ENCODE assay signal across 2 cellular contexts in the genomic region with DNA sequence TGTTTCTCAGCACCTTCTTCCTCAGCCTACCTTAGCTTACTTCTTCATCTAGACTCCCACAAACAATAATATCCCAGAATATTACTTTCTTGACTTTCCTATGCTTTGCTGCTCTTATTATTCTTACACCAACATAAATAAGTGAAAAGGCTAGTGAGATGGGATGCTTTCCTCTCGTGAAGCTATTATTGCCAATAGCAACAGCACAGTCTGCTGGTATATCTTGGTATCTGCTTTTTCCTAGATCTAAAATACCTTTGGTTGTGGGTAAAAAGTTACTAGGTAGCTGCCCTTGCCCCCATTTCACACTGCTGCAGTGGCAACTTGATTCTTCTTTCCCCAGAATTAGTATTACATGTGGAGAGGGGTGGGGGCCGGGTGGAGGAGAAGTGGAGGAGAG.
TF ChIP-seq lines count a peak whose summit lies in the region.

No MANE protein-coding gene starts in this region.

TF ChIP-seq in GM12878, 131 proteins besides CTCF, POLR2A, EP300 and RAD21:
- TF ChIP-seq, protein P1, sequence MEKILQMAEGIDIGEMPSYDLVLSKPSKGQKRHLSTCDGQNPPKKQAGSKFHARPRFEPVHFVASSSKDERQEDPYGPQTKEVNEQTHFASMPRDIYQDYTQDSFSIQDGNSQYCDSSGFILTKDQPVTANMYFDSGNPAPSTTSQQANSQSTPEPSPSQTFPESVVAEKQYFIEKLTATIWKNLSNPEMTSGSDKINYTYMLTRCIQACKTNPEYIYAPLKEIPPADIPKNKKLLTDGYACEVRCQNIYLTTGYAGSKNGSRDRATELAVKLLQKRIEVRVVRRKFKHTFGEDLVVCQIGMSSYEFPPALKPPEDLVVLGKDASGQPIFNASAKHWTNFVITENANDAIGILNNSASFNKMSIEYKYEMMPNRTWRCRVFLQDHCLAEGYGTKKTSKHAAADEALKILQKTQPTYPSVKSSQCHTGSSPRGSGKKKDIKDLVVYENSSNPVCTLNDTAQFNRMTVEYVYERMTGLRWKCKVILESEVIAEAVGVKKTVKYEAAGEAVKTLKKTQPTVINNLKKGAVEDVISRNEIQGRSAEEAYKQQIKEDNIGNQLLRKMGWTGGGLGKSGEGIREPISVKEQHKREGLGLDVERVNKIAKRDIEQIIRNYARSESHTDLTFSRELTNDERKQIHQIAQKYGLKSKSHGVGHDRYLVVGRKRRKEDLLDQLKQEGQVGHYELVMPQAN (conservative IDR thresholded peaks at IDR 0.05), result no peak
- TF ChIP-seq CBX5 (IDR thresholded peaks at IDR 0.05; ENCODE audit: low read depth) (no peak), TARDBP (IDR thresholded peaks at IDR 0.05; ENCODE audit: borderline replicate concordance) (no peak), JUND (IDR thresholded peaks at IDR 0.05; ENCODE audit: low read depth, low read length) (no peak), FOXK2 (IDR thresholded peaks at IDR 0.05) (no peak), FOXM1 (IDR thresholded peaks at IDR 0.05; ENCODE audit: low read depth, low read length) (no peak), HDAC6 (IDR thresholded peaks at IDR 0.05; ENCODE audit: unreplicated experiment) (no peak), RB1 (IDR thresholded peaks at IDR 0.05; ENCODE audit: borderline replicate concordance) (no peak), ZNF384 (IDR thresholded peaks at IDR 0.05; ENCODE audit: borderline replicate concordance, low read depth, low read length) (no peak), MXI1 (IDR thresholded peaks at IDR 0.05; ENCODE audit: low read depth, low read length) (no peak)
- TF ChIP-seq, protein P2, sequence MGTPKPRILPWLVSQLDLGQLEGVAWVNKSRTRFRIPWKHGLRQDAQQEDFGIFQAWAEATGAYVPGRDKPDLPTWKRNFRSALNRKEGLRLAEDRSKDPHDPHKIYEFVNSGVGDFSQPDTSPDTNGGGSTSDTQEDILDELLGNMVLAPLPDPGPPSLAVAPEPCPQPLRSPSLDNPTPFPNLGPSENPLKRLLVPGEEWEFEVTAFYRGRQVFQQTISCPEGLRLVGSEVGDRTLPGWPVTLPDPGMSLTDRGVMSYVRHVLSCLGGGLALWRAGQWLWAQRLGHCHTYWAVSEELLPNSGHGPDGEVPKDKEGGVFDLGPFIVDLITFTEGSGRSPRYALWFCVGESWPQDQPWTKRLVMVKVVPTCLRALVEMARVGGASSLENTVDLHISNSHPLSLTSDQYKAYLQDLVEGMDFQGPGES (IDR thresholded peaks at IDR 0.05), result no peak
TF ChIP-seq in GM12878: peak in this region for 0.

TF ChIP-seq in neural cell, 6 proteins besides CTCF, POLR2A, EP300 and RAD21:
- TF ChIP-seq POLR2AphosphoS5 (IDR thresholded peaks at IDR 0.05) (no peak), MXI1 (conservative IDR thresholded peaks at IDR 0.05; ENCODE audit: poor library complexity, severe bottlenecking) (no peak), SMC3 (conservative IDR thresholded peaks at IDR 0.05; ENCODE audit: poor library complexity) (no peak), TAF1 (IDR thresholded peaks at IDR 0.05; ENCODE audit: low read depth) (no peak), EZH2 (IDR thresholded peaks at IDR 0.05; ENCODE audit: borderline replicate concordance, insufficient read depth, low read length, poor library complexity, severe bottlenecking) (no peak)
- TF ChIP-seq, protein P3, sequence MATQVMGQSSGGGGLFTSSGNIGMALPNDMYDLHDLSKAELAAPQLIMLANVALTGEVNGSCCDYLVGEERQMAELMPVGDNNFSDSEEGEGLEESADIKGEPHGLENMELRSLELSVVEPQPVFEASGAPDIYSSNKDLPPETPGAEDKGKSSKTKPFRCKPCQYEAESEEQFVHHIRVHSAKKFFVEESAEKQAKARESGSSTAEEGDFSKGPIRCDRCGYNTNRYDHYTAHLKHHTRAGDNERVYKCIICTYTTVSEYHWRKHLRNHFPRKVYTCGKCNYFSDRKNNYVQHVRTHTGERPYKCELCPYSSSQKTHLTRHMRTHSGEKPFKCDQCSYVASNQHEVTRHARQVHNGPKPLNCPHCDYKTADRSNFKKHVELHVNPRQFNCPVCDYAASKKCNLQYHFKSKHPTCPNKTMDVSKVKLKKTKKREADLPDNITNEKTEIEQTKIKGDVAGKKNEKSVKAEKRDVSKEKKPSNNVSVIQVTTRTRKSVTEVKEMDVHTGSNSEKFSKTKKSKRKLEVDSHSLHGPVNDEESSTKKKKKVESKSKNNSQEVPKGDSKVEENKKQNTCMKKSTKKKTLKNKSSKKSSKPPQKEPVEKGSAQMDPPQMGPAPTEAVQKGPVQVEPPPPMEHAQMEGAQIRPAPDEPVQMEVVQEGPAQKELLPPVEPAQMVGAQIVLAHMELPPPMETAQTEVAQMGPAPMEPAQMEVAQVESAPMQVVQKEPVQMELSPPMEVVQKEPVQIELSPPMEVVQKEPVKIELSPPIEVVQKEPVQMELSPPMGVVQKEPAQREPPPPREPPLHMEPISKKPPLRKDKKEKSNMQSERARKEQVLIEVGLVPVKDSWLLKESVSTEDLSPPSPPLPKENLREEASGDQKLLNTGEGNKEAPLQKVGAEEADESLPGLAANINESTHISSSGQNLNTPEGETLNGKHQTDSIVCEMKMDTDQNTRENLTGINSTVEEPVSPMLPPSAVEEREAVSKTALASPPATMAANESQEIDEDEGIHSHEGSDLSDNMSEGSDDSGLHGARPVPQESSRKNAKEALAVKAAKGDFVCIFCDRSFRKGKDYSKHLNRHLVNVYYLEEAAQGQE (IDR thresholded peaks at IDR 0.05; ENCODE audit: borderline replicate concordance), result no peak
